In the genomic region with DNA sequence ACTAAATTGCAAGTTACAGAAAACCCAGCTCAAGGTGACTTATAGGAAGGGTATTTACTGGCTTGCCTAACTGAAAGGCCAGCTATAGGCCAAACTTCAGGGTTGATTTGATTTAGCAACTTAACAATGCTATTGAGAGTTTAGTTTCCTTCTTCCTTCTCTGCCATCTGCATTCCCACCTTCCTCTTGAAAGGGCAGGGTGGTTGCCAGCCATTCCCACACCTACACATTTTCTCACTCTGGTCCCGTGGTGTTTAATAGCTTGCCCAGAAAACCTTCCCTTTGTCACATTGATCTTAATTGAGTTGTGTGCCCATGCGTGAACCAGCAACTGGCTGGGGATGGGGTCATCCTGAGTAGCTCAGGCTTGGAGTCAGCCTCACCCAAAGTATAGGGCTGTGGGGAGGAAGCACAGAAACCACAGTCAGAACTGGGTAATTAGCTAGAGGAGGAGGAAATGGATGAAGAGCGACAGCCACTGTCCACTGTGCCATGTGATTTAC, we compare ENCODE assay signal across 12 cellular contexts.
DNase-seq lines count a peak whose midpoint lies in the region; ATAC-seq and TF ChIP-seq lines count a peak whose summit lies in the region.
"Had no signal": no experiment of that assay in that cellular context is flagged by ENCODE, and none has a peak within 500 bp of the region (broad histone marks: within the 10 kb centered on the region; RNA-seq: fewer than 3 reads in every experiment).

No MANE protein-coding gene starts in this region.

- H3K9me3 ChIP-seq in RWPE2 (ENCODE audit: severe bottlenecking): no peaks in the 10 kb centered on the region
- H3K9me3 ChIP-seq: SK-N-SH had no signal

- DNase-seq in GM20000 (ENCODE audit: low spot score): peak; percentile 26
- no peak for DNase-seq in RWPE2 (ENCODE audit: low spot score)
- DNase-seq in substantia nigra (lab: John Stamatoyannopoulos, UW): no peak
- DNase-seq in NCI-H1930 (lab: John Stamatoyannopoulos, UW): no peak
- no peak for DNase-seq in epidermal melanocyte (ENCODE audit: insufficient read length, low spot score)
- DNase-seq: activated CD4-positive, alpha-beta T cell treated with anti-CD3 and anti-CD28 coated beads for 36 hours; activated effector memory CD4-positive, alpha-beta T cell treated with anti-CD3 and anti-CD28 coated beads, Interleukin-2, amount 50 U/mL, for 16 hours; NCI-H1436; SK-N-SH; stimulated activated naive CD4-positive, alpha-beta T cell had no signal

- TF ChIP-seq CTCF in GM20000 (IDR thresholded peaks at IDR 0.05; ENCODE audit: extremely low read depth, missing control alignments) (no peak), RWPE2 (IDR thresholded peaks at IDR 0.05; ENCODE audit: poor library complexity, severe bottlenecking) (no peak)

- H3K36me3 ChIP-seq in RWPE2 (ENCODE audit: low read depth): peaks cover 11% of the 10 kb centered on the region

- no peak overlapping the region for H3K4me3 ChIP-seq in RWPE2 (ENCODE audit: severe bottlenecking)

- peaks cover 72% of the 10 kb centered on the region for H3K4me1 ChIP-seq in RWPE2 (ENCODE audit: insufficient read depth, poor library complexity, severe bottlenecking)

- H3K27me3 ChIP-seq in RWPE2 (ENCODE audit: insufficient read depth, poor library complexity, severe bottlenecking): no peaks in the 10 kb centered on the region

- ATAC-seq in RWPE2 (ENCODE audit: low read depth) (no peak), esophagus mucosa (peak; percentile 68), GM21515 (IDR thresholded peaks at IDR 0.05; ENCODE audit: unreplicated experiment) (no peak)
- ATAC-seq: activated CD4-positive, alpha-beta T cell treated with anti-CD3 and anti-CD28 coated beads for 36 hours had no signal

- H3K27ac ChIP-seq in RWPE2 (ENCODE audit: poor library complexity, severe bottlenecking) (peak overlapping the region; percentile 98), substantia nigra (ENCODE audit: low read depth, low read length, poor library complexity, severe bottlenecking) (peak overlapping the region; percentile 41)
